ENCODE assay signal across 37 cellular contexts in the genomic region with DNA sequence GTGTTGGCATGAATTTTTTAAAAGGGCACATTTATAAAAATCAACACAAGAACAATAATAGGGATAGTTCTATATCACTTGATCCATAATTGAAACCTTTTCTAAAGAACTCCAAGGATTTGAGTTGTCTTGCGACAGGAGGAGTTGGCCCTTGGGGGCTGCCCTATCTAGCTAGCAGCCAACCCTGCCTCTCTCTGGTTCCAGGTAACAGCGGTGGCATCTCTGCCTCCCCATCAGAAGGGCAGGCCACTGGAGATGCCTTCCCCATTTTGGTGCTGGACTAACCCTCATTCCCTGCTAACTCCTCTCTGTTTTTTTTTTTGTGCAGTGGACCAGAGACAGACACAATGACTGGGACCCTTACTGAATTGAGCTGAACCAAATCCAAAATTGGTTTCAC.
"Had no signal": no experiment of that assay in that cellular context is flagged by ENCODE, and none has a peak within 500 bp of the region (broad histone marks: within the 10 kb centered on the region; RNA-seq: fewer than 3 reads in every experiment).

No MANE protein-coding gene starts in this region.

- H3K27me3 Mint-ChIP-seq: activated naive CD4-positive, alpha-beta T cell treated with anti-CD3 and anti-CD28 coated beads, Interleukin-2, amount 10 ng/mL, durations not matched to agents 7 days and 5 days; activated naive CD8-positive, alpha-beta T cell; activated naive CD8-positive, alpha-beta T cell treated with anti-CD3 and anti-CD28 coated beads for 36 hours; activated naive CD8-positive, alpha-beta T cell treated with anti-CD3 and anti-CD28 coated beads, Interleukin-2, amount 10 ng/mL, durations not matched to agents 7 days and 5 days; activated naive CD8-positive, alpha-beta T cell treated with anti-CD3 and anti-CD28 coated beads, Interleukin-2, amount 50 U/mL, for 24 hours; activated T-cell treated with anti-CD3 and anti-CD28 coated beads, Interleukin-2, amount 50 U/mL, for 24 hours; activated T-helper 17 cell treated with anti-CD3 and anti-CD28 coated beads, Interleukin-2, amount 50 U/mL, for 72 hours; brain; central memory CD8-positive, alpha-beta T cell had no signal

- H3K4me3 ChIP-seq: adrenal gland, ascending aorta, body of pancreas, breast epithelium, cardiac muscle cell had no signal

- H3K27ac ChIP-seq: adrenal gland, ascending aorta, body of pancreas, brain microvascular endothelial cell, breast epithelium, cardiac muscle cell had no signal

- H3K4me3 Mint-ChIP-seq: activated naive CD4-positive, alpha-beta T cell treated with anti-CD3 and anti-CD28 coated beads for 36 hours; activated naive CD4-positive, alpha-beta T cell treated with anti-CD3 and anti-CD28 coated beads, Interleukin-2, amount 10 ng/mL, durations not matched to agents 7 days and 5 days; activated naive CD4-positive, alpha-beta T cell treated with anti-CD3 and anti-CD28 coated beads, Interleukin-2, amount 50 U/mL, for 24 hours; activated naive CD8-positive, alpha-beta T cell; activated naive CD8-positive, alpha-beta T cell treated with anti-CD3 and anti-CD28 coated beads for 36 hours; activated naive CD8-positive, alpha-beta T cell treated with anti-CD3 and anti-CD28 coated beads, Interleukin-2, amount 10 ng/mL, durations not matched to agents 7 days and 5 days; activated naive CD8-positive, alpha-beta T cell treated with anti-CD3 and anti-CD28 coated beads, Interleukin-2, amount 50 U/mL, for 24 hours; activated T-cell treated with anti-CD3 and anti-CD28 coated beads, Interleukin-2, amount 50 U/mL, for 24 hours; activated T-cell treated with anti-CD3 and anti-CD28 coated beads, Interleukin-2, amount 50 U/mL, for 4 hours; activated T-cell treated with anti-CD3 and anti-CD28 coated beads, Interleukin-2, amount 50 U/mL, for 72 hours; activated T-helper 17 cell treated with anti-CD3 and anti-CD28 coated beads, Interleukin-2, amount 50 U/mL, for 72 hours; brain; central memory CD8-positive, alpha-beta T cell had no signal

- H3K4me1 ChIP-seq: adrenal gland, body of pancreas, breast epithelium had no signal

- H3K27me3 ChIP-seq: adrenal gland, ascending aorta, body of pancreas, brain microvascular endothelial cell, breast epithelium, cardiac muscle cell had no signal

- H3K4me1 Mint-ChIP-seq: activated naive CD4-positive, alpha-beta T cell treated with anti-CD3 and anti-CD28 coated beads, Interleukin-2, amount 10 ng/mL, durations not matched to agents 7 days and 5 days; activated naive CD4-positive, alpha-beta T cell treated with anti-CD3 and anti-CD28 coated beads, Interleukin-2, amount 50 U/mL, for 24 hours; activated naive CD8-positive, alpha-beta T cell treated with anti-CD3 and anti-CD28 coated beads for 36 hours; activated naive CD8-positive, alpha-beta T cell treated with anti-CD3 and anti-CD28 coated beads, Interleukin-2, amount 10 ng/mL, durations not matched to agents 7 days and 5 days; activated naive CD8-positive, alpha-beta T cell treated with anti-CD3 and anti-CD28 coated beads, Interleukin-2, amount 50 U/mL, for 24 hours; activated T-helper 17 cell treated with anti-CD3 and anti-CD28 coated beads, Interleukin-2, amount 50 U/mL, for 72 hours; central memory CD8-positive, alpha-beta T cell had no signal

- H3K9me3 Mint-ChIP-seq: activated naive CD4-positive, alpha-beta T cell treated with anti-CD3 and anti-CD28 coated beads, Interleukin-2, amount 10 ng/mL, durations not matched to agents 7 days and 5 days; activated naive CD4-positive, alpha-beta T cell treated with anti-CD3 and anti-CD28 coated beads, Interleukin-2, amount 50 U/mL, for 24 hours; activated naive CD8-positive, alpha-beta T cell treated with anti-CD3 and anti-CD28 coated beads for 36 hours; activated naive CD8-positive, alpha-beta T cell treated with anti-CD3 and anti-CD28 coated beads, Interleukin-2, amount 10 ng/mL, durations not matched to agents 7 days and 5 days; activated naive CD8-positive, alpha-beta T cell treated with anti-CD3 and anti-CD28 coated beads, Interleukin-2, amount 50 U/mL, for 24 hours; activated T-cell treated with anti-CD3 and anti-CD28 coated beads, Interleukin-2, amount 50 U/mL, for 24 hours; activated T-cell treated with anti-CD3 and anti-CD28 coated beads, Interleukin-2, amount 50 U/mL, for 4 hours; activated T-helper 17 cell treated with anti-CD3 and anti-CD28 coated beads, Interleukin-2, amount 50 U/mL, for 72 hours; activated T-helper 2 cell treated with anti-CD3 and anti-CD28 coated beads, Interferon-gamma antibody, Interleukin-2, Interleukin-4, amounts not matched to agents 10 μg/mL and 5 μg/mL and 100 μg/mL, durations not matched to agents 14 hours and 24 hours and 36 hours had no signal

- H3K9me3 ChIP-seq: adrenal gland, ascending aorta, body of pancreas, breast epithelium had no signal

- H3K36me3 ChIP-seq: adrenal gland, ascending aorta, brain microvascular endothelial cell, breast epithelium, cardiac muscle cell had no signal

- H3K27ac Mint-ChIP-seq: activated naive CD4-positive, alpha-beta T cell treated with anti-CD3 and anti-CD28 coated beads for 36 hours; activated naive CD4-positive, alpha-beta T cell treated with anti-CD3 and anti-CD28 coated beads, Interleukin-2, amount 10 ng/mL, durations not matched to agents 7 days and 5 days; activated naive CD4-positive, alpha-beta T cell treated with anti-CD3 and anti-CD28 coated beads, Interleukin-2, amount 50 U/mL, for 24 hours; activated naive CD4-positive, alpha-beta T cell treated with anti-CD3 and anti-CD28 coated beads, Interleukin-2, amount 50 U/mL, for 72 hours; activated naive CD8-positive, alpha-beta T cell; activated naive CD8-positive, alpha-beta T cell treated with anti-CD3 and anti-CD28 coated beads for 36 hours; activated naive CD8-positive, alpha-beta T cell treated with anti-CD3 and anti-CD28 coated beads, Interleukin-2, amount 10 ng/mL, durations not matched to agents 7 days and 5 days; activated naive CD8-positive, alpha-beta T cell treated with anti-CD3 and anti-CD28 coated beads, Interleukin-2, amount 50 U/mL, for 24 hours; activated T-cell treated with anti-CD3 and anti-CD28 coated beads, Interleukin-2, amount 50 U/mL, for 24 hours; activated T-cell treated with anti-CD3 and anti-CD28 coated beads, Interleukin-2, amount 50 U/mL, for 72 hours; activated T-helper 17 cell treated with anti-CD3 and anti-CD28 coated beads, Interleukin-2, amount 50 U/mL, for 72 hours; activated T-helper 2 cell treated with anti-CD3 and anti-CD28 coated beads, Interferon-gamma antibody, Interleukin-2, Interleukin-4, amounts not matched to agents 10 μg/mL and 5 μg/mL and 100 μg/mL, durations not matched to agents 14 hours and 24 hours and 36 hours had no signal

- H3K36me3 Mint-ChIP-seq: activated naive CD4-positive, alpha-beta T cell treated with anti-CD3 and anti-CD28 coated beads, Interleukin-2, amount 10 ng/mL, durations not matched to agents 7 days and 5 days; activated naive CD4-positive, alpha-beta T cell treated with anti-CD3 and anti-CD28 coated beads, Interleukin-2, amount 50 U/mL, for 24 hours; activated naive CD8-positive, alpha-beta T cell; activated naive CD8-positive, alpha-beta T cell treated with anti-CD3 and anti-CD28 coated beads for 36 hours; activated naive CD8-positive, alpha-beta T cell treated with anti-CD3 and anti-CD28 coated beads, Interleukin-2, amount 10 ng/mL, durations not matched to agents 7 days and 5 days; brain had no signal

- DNase-seq: activated effector memory CD4-positive, alpha-beta T cell treated with anti-CD3 and anti-CD28 coated beads, Interleukin-2, amount 50 U/mL, for 16 hours; activated effector memory CD4-positive, alpha-beta T cell treated with Interleukin-2 at 50 U/mL for 16 hours; activated gamma-delta T cell; activated gamma-delta T cell treated with Interleukin-2 at 50 U/mL for 16 hours; activated naive CD4-positive, alpha-beta T cell; activated naive CD4-positive, alpha-beta T cell treated with anti-CD3 and anti-CD28 coated beads for 36 hours; activated naive CD4-positive, alpha-beta T cell treated with anti-CD3 and anti-CD28 coated beads, Interleukin-2, amount 10 ng/mL, durations not matched to agents 7 days and 5 days; activated naive CD4-positive, alpha-beta T cell treated with anti-CD3 and anti-CD28 coated beads, Interleukin-2, amount 50 U/mL, for 16 hours; activated naive CD4-positive, alpha-beta T cell treated with Interleukin-2 at 50 U/mL for 16 hours; activated naive CD8-positive, alpha-beta T cell treated with anti-CD3 and anti-CD28 coated beads for 36 hours; activated naive CD8-positive, alpha-beta T cell treated with anti-CD3 and anti-CD28 coated beads, Interleukin-2, amount 10 ng/mL, durations not matched to agents 7 days and 5 days; activated naive CD8-positive, alpha-beta T cell treated with anti-CD3 and anti-CD28 coated beads, Interleukin-2, amount 50 U/mL, for 24 hours; activated T-cell treated with anti-CD3 and anti-CD28 coated beads, Interleukin-2, amount 50 U/mL, for 1 hour; activated T-cell treated with anti-CD3 and anti-CD28 coated beads, Interleukin-2, amount 50 U/mL, for 24 hours; activated T-cell treated with anti-CD3 and anti-CD28 coated beads, Interleukin-2, amount 50 U/mL, for 4 hours; activated T-cell treated with anti-CD3 and anti-CD28 coated beads, Interleukin-2, amount 50 U/mL, for 48 hours; activated T-cell treated with anti-CD3 and anti-CD28 coated beads, Interleukin-2, amount 50 U/mL, for 72 hours; adrenal gland; amniotic stem cell; amygdala; anterior cingulate cortex; aorta; body of pancreas; brain microvascular endothelial cell; caudate nucleus; central memory CD4-positive, alpha-beta T cell; cerebellar nuclear complex had no signal
